ENCODE assay signal across 25 cellular contexts in genomic region chr7:96359876-96360275, GRCh38. TPM values are rescaled to one million over a fixed set of nuclear protein-coding genes. Genes with fewer than 3 reads are reported as not detected.
DNase-seq lines count a peak whose midpoint lies in the region; ATAC-seq, FAIRE-seq and TF ChIP-seq lines count a peak whose summit lies in the region.
"Had no signal": no experiment of that assay in that cellular context is flagged by ENCODE, and none has a peak within 500 bp of the region (broad histone marks: within the 10 kb centered on the region; RNA-seq: fewer than 3 reads in every experiment).

No MANE protein-coding gene starts in this region.

- H3K27ac ChIP-seq in GM12878 (ENCODE audit: control insufficient read depth, insufficient read depth) = no peak overlapping the region
- H3K27ac ChIP-seq in CD8-positive, alpha-beta T cell (ENCODE audit: low read depth, low read length) = no peak overlapping the region
- H3K27ac ChIP-seq in RWPE1 = no peak overlapping the region
- H3K27ac ChIP-seq: adrenal gland, C4-2B, ovary, thoracic aorta had no signal

- RAD21 ChIA-PET in GM12878 (lab: Charles Lee; ENCODE audit: unreplicated experiment) = interaction anchor here (0.6 kb wide), 1 partner anchor 22 kb away, joined by 6 read pairs; no protein-coding TSS in a partner anchor

- POLR2A ChIA-PET in GM12878 (lab: Charles Lee) = no interaction called here
- POLR2A ChIA-PET in CD8-positive, alpha-beta T cell (lab: Charles Lee) = no interaction called here
- POLR2A ChIA-PET in RWPE1 (lab: Yijun Ruan, JAX; ENCODE audit: low non-redundant PET) = no interaction called here

- SMC1A ChIA-PET in GM12878 (lab: Charles Lee; ENCODE audit: uncharacterized antibody, unreplicated experiment) = no interaction called here

- no peak overlapping the region for H2AFZ ChIP-seq in GM12878 (ENCODE audit: control insufficient read depth, low read depth, low read length)

- H3K4me3 Mint-ChIP-seq in CD8-positive, alpha-beta T cell = no peak overlapping the region
- H3K4me3 Mint-ChIP-seq: activated B cell treated with CpG ODN at 0.5 μM for 24 hours; activated CD4-positive, alpha-beta memory T cell treated with anti-CD3 and anti-CD28 coated beads, Interleukin-2, amount 10 ng/mL, durations not matched to agents 7 days and 5 days; mesothelial cell of epicardium; natural killer cell treated with Interleukin-12 subunit alpha and Interleukin-12 subunit beta and Interleukin-15 and Interleukin-18, amount 100 ng/mL, for 72 hours; stimulated activated effector memory CD8-positive, alpha-beta T cell treated with anti-CD3 and anti-CD28 coated beads, Interleukin-12 subunit alpha, Interleukin-12 subunit beta, amount 100 ng/mL, for 72 hours had no signal

- no peaks in the 10 kb centered on the region for H3K27me3 Mint-ChIP-seq in CD8-positive, alpha-beta T cell (ENCODE audit: low read depth)
- H3K27me3 Mint-ChIP-seq: activated B cell treated with CpG ODN at 0.5 μM for 24 hours had no signal

- no peaks in the 10 kb centered on the region for H3K9me3 ChIP-seq in GM12878 (replicated peaks; ENCODE audit: control insufficient read depth, insufficient read depth, low read length)
- H3K9me3 ChIP-seq in CD8-positive, alpha-beta T cell (ENCODE audit: low read length) = no peaks in the 10 kb centered on the region
- H3K9me3 ChIP-seq: adrenal gland, ovary, SK-N-SH, thoracic aorta had no signal

- intact Hi-C loops in GM12878 (cut with micrococcal nuclease; ENCODE audit: unreplicated experiment) = no loop called here
- intact Hi-C loops in CD8-positive, alpha-beta T cell (cut with DNase I, micrococcal nuclease) = no loop called here

- H3K36me3 ChIP-seq in GM12878 (ENCODE audit: control insufficient read depth in 2 of 2, insufficient read depth in 2 of 2, low read length in 1 of 2) = no peaks in the 10 kb centered on the region
- no peaks in the 10 kb centered on the region for H3K36me3 ChIP-seq in CD8-positive, alpha-beta T cell (ENCODE audit: insufficient read depth, low read length)
- H3K36me3 ChIP-seq: adrenal gland, ovary, thoracic aorta had no signal

- no peak overlapping the region for H3K9ac ChIP-seq in GM12878 (ENCODE audit: control insufficient read depth, insufficient read depth, low read length)
- H3K9ac ChIP-seq: SK-N-SH had no signal

- H4K20me1 ChIP-seq in GM12878 (ENCODE audit: control insufficient read depth, insufficient read depth) = no peaks in the 10 kb centered on the region

- CTCF ChIA-PET in GM12878 (lab: Yijun Ruan, JAX) (no interaction called here), RWPE1 (lab: Yijun Ruan, JAX) (no interaction called here)
- CTCF ChIA-PET in CD8-positive, alpha-beta T cell (lab: Charles Lee) = interaction anchor here (0.6 kb wide), 1 partner anchor 18 kb away, joined by 3 read pairs; no protein-coding TSS in a partner anchor

- H3K27ac Mint-ChIP-seq in CD8-positive, alpha-beta T cell = no peak overlapping the region
- H3K27ac Mint-ChIP-seq: activated B cell treated with CpG ODN at 0.5 μM for 24 hours; activated CD4-positive, alpha-beta memory T cell treated with anti-CD3 and anti-CD28 coated beads, Interleukin-2, amount 10 ng/mL, durations not matched to agents 7 days and 5 days; mesothelial cell of epicardium; natural killer cell treated with Interleukin-12 subunit alpha and Interleukin-12 subunit beta and Interleukin-15 and Interleukin-18, amount 100 ng/mL, for 72 hours; stimulated activated effector memory CD8-positive, alpha-beta T cell treated with anti-CD3 and anti-CD28 coated beads, Interleukin-12 subunit alpha, Interleukin-12 subunit beta, amount 100 ng/mL, for 72 hours had no signal

- DNase-seq in GM12878 (ENCODE audit: low read depth, low spot score) (peak; percentile 3), erythroblast (lab: John Stamatoyannopoulos, UW) (no peak), RWPE1 (ENCODE audit: low spot score) (no peak)
- no peak for DNase-seq in CD8-positive, alpha-beta T cell
- DNase-seq: activated B cell treated with CpG ODN at 0.5 μM for 24 hours; activated CD4-positive, alpha-beta memory T cell treated with anti-CD3 and anti-CD28 coated beads, Interleukin-2, amount 10 ng/mL, durations not matched to agents 7 days and 5 days; activated gamma-delta T cell treated with Interleukin-2 at 50 U/mL for 16 hours; activated T-cell treated with anti-CD3 and anti-CD28 coated beads for 4 hours; adrenal gland; GDM1; KG1; NCI-H1694 treated with DMSO at 0.1 percent for 48 hours; ovary; SK-N-SH; T-helper 9 cell had no signal

- H3K36me3 Mint-ChIP-seq in CD8-positive, alpha-beta T cell = no peaks in the 10 kb centered on the region
- H3K36me3 Mint-ChIP-seq: mesothelial cell of epicardium; natural killer cell treated with Interleukin-12 subunit alpha and Interleukin-12 subunit beta and Interleukin-15 and Interleukin-18, amount 100 ng/mL, for 72 hours; stimulated activated effector memory CD8-positive, alpha-beta T cell treated with anti-CD3 and anti-CD28 coated beads, Interleukin-12 subunit alpha, Interleukin-12 subunit beta, amount 100 ng/mL, for 72 hours had no signal

- WGBS in GM12878 (ENCODE audit: insufficient coverage, insufficient replicate concordance, low lambda C conversion rate, missing lambda C conversion rate) = 5% methylated on average over 2 of the region's 2 CpGs

- H3K4me3 ChIP-seq in GM12878 = no peak overlapping the region
- H3K4me3 ChIP-seq in CD8-positive, alpha-beta T cell (ENCODE audit: low read depth, low read length) = no peak overlapping the region
- H3K4me3 ChIP-seq: adrenal gland, ovary, thoracic aorta had no signal

- ATAC-seq in GM18508 (IDR thresholded peaks at IDR 0.05; ENCODE audit: insufficient read depth, unreplicated experiment) (peak; percentile 82), GM21423 (IDR thresholded peaks at IDR 0.05; ENCODE audit: unreplicated experiment) (peak; percentile 90), HG03175 (IDR thresholded peaks at IDR 0.05; ENCODE audit: unreplicated experiment) (peak; percentile 94), GM12878 (peak; percentile 54), HG03565 (IDR thresholded peaks at IDR 0.05; ENCODE audit: unreplicated experiment) (no peak)
- ATAC-seq in CD8-positive, alpha-beta T cell = no peak
- ATAC-seq: natural killer cell treated with Interleukin-12 subunit alpha and Interleukin-12 subunit beta and Interleukin-15 and Interleukin-18, amount 100 ng/mL, for 72 hours; stimulated activated effector memory CD8-positive, alpha-beta T cell treated with anti-CD3 and anti-CD28 coated beads, Interleukin-12 subunit alpha, Interleukin-12 subunit beta, amount 100 ng/mL, for 72 hours had no signal

- H3K4me1 Mint-ChIP-seq in CD8-positive, alpha-beta T cell (ENCODE audit: low read depth) = no peaks in the 10 kb centered on the region
- H3K4me1 Mint-ChIP-seq: activated B cell treated with CpG ODN at 0.5 μM for 24 hours; activated CD4-positive, alpha-beta memory T cell treated with anti-CD3 and anti-CD28 coated beads, Interleukin-2, amount 10 ng/mL, durations not matched to agents 7 days and 5 days; mesothelial cell of epicardium; stimulated activated effector memory CD8-positive, alpha-beta T cell treated with anti-CD3 and anti-CD28 coated beads, Interleukin-12 subunit alpha, Interleukin-12 subunit beta, amount 100 ng/mL, for 72 hours had no signal

- H3K27me3 ChIP-seq in GM12878 (replicated peaks in 1 of 2; ENCODE audit: control insufficient read depth in 2 of 2, insufficient read depth in 2 of 2, low read length in 1 of 2) = no peaks in the 10 kb centered on the region
- no peaks in the 10 kb centered on the region for H3K27me3 ChIP-seq in CD8-positive, alpha-beta T cell (ENCODE audit: insufficient read depth, low read length)
- H3K27me3 ChIP-seq: adrenal gland, ovary had no signal

- no peaks in the 10 kb centered on the region for H3K79me2 ChIP-seq in GM12878 (ENCODE audit: control insufficient read depth, insufficient read depth, low read length)

- FAIRE-seq in GM12878 (lab: Jason Lieb, UNC) = no peak
- FAIRE-seq: colon had no signal

- BruUV-seq in GM12878 (replicated peaks; lab: Mats Ljungman, UMichigan) = no TSS peak

- no peak overlapping the region for H3K4me2 ChIP-seq in GM12878 (ENCODE audit: control insufficient read depth, insufficient read depth)
- H3K4me2 ChIP-seq: SK-N-SH had no signal

- H3K9me3 Mint-ChIP-seq in CD8-positive, alpha-beta T cell = no peaks in the 10 kb centered on the region
- H3K9me3 Mint-ChIP-seq: activated B cell treated with CpG ODN at 0.5 μM for 24 hours; activated CD4-positive, alpha-beta memory T cell treated with anti-CD3 and anti-CD28 coated beads, Interleukin-2, amount 10 ng/mL, durations not matched to agents 7 days and 5 days; natural killer cell treated with Interleukin-12 subunit alpha and Interleukin-12 subunit beta and Interleukin-15 and Interleukin-18, amount 100 ng/mL, for 72 hours; stimulated activated effector memory CD8-positive, alpha-beta T cell treated with anti-CD3 and anti-CD28 coated beads, Interleukin-12 subunit alpha, Interleukin-12 subunit beta, amount 100 ng/mL, for 72 hours had no signal

- no peak for TF ChIP-seq CTCF in GM12878 (IDR thresholded peaks at IDR 0.05 in 2 of 3, conservative IDR thresholded peaks at IDR 0.05 in 1 of 3; ENCODE audit: control insufficient read depth in 2 of 3, extremely low read depth in 1 of 3, insufficient read depth in 1 of 3, low read depth in 3 of 3, low read length in 3 of 3)
- TF ChIP-seq CTCF in CD8-positive, alpha-beta T cell (IDR thresholded peaks at IDR 0.05) = no peak
- TF ChIP-seq CTCF in RWPE1 (conservative IDR thresholded peaks at IDR 0.05; ENCODE audit: low read depth) = no peak

- in situ Hi-C loops in GM12878 (cut with MboI) = no loop called here

- TF ChIP-seq POLR2A in GM12878 (IDR thresholded peaks at IDR 0.05; ENCODE audit: low read depth, low read length) (no peak), erythroblast (IDR thresholded peaks at IDR 0.05; ENCODE audit: low read length) (no peak)

- TF ChIP-seq EP300 in GM12878 (IDR thresholded peaks at IDR 0.05; ENCODE audit: borderline replicate concordance in 1 of 2, control insufficient read depth in 1 of 2, low read depth in 2 of 2, low read length in 2 of 2) = no peak

- no peak for TF ChIP-seq RAD21 in GM12878 (IDR thresholded peaks at IDR 0.05; ENCODE audit: insufficient read depth, low read depth, low read length)

- H3K4me1 ChIP-seq in GM12878 (ENCODE audit: control insufficient read depth, insufficient read depth, low read length) = no peaks in the 10 kb centered on the region
- no peaks in the 10 kb centered on the region for H3K4me1 ChIP-seq in CD8-positive, alpha-beta T cell (ENCODE audit: insufficient read depth, low read length)
- H3K4me1 ChIP-seq: adrenal gland had no signal

RNA-seq across cellular contexts. Expression of gene SLC25A13, which starts 38.0 kb away (rescaled TPM):
- total RNA-seq in GM12878 (2013; cell fraction: nucleolus; rRNA removed) = 80.1 and 81.8 TPM in 2 replicates
- total RNA-seq in GM12878 (2014; rRNA removed) = 18.6 and 19.1 TPM in 2 replicates
- total RNA-seq in GM12878 (2014; rRNA removed; fragmentation: Illumina TruSeq; extraction: Trizol) = 21.2 and 23.0 TPM in 2 replicates
- total RNA-seq in GM12878 (2021) = 22.2 and 24.0 TPM in 2 replicates
- polyA plus RNA-seq in GM12878 (2011; ENCODE audit: low read depth) = 9.3 TPM
- 24.3 and 30.1 TPM in 2 replicates for polyA plus RNA-seq in GM12878 (2011; rRNA removed)
- polyA plus RNA-seq in GM12878 (2011; cell fraction: cytosol; rRNA removed) = 12.0 and 12.7 TPM in 2 replicates
- 24.2 and 24.4 TPM in 2 replicates for polyA plus RNA-seq in GM12878 (2011; cell fraction: nucleus; rRNA removed)
- 9.6 and 9.9 TPM in 2 replicates for polyA plus RNA-seq in GM12878 (2012)
- polyA plus RNA-seq in GM12878 (2014; fragmentation: Illumina TruSeq; extraction: Trizol) = 18.0 and 24.9 TPM in 2 replicates
- 1 to 10 TPM; 7.0 to 7.4 TPM for polyA plus RNA-seq in GM12878 (2014; fragmentation: Nextera tagmentation; extraction: Ambion mirVana)
- polyA plus RNA-seq in GM12878 (2014; rRNA removed) = 15.6 and 16.3 TPM in 2 replicates
- polyA plus RNA-seq in GM12878 (2016; fragmentation: Nextera tagmentation; extraction: Ambion mirVana) = 10 to 100 TPM; 17.2 to 24.7 TPM
- 18.2 and 20.3 TPM in 2 replicates for polyA minus RNA-seq in GM12878 (2011; rRNA and poly(A)+ RNA removed)
- polyA minus RNA-seq in GM12878 (2011; cell fraction: cytosol; rRNA and poly(A)+ RNA removed) = 7.3 and 13.5 TPM in 2 replicates
- polyA minus RNA-seq in GM12878 (2011; cell fraction: nucleus; rRNA and poly(A)+ RNA removed) = 15.5 and 28.2 TPM in 2 replicates
- total RNA-seq in CD8-positive, alpha-beta T cell = 1 to 10 TPM; 8.0 to 8.3 TPM

Comparison
In these comparisons a context has a peak if more than half of its experiments do, and no peak if none do; other contexts are left out.
1. ATAC-seq: peak in GM18508 (single experiment), GM21423 (single experiment), HG03175 (single experiment) and GM12878 (single experiment); none in HG03565 (single experiment) and CD8-positive, alpha-beta T cell (single experiment).